ENCODE assay signal across 1 cellular context in genomic region chr11:75078233-75078632, GRCh38.
TF ChIP-seq lines count a peak whose summit lies in the region.

No MANE protein-coding gene starts in this region.

TF ChIP-seq in GM23338, 12 proteins besides CTCF, POLR2A, EP300 and RAD21 (continued from another document):
- TF ChIP-seq REST (IDR thresholded peaks at IDR 0.05; ENCODE audit: unreplicated experiment): no peak
- TF ChIP-seq POLR2AphosphoS5 (IDR thresholded peaks at IDR 0.05; ENCODE audit: low read depth): no peak
- no peak for TF ChIP-seq ETS1 (IDR thresholded peaks at IDR 0.05)
- no peak for TF ChIP-seq NANOG (IDR thresholded peaks at IDR 0.05; ENCODE audit: borderline replicate concordance)
- TF ChIP-seq ZNF114 (CRISPR knock-in tag; IDR thresholded peaks at IDR 0.05): no peak
- TF ChIP-seq ZNF462 (CRISPR knock-in tag; IDR thresholded peaks at IDR 0.05): no peak
- no peak for TF ChIP-seq STAT1 (IDR thresholded peaks at IDR 0.05; ENCODE audit: unreplicated experiment)
- TF ChIP-seq EZH2 (IDR thresholded peaks at IDR 0.05; ENCODE audit: low read depth, unreplicated experiment): no peak
